8 cellular contexts compared by ENCODE assay signal in genomic region chr1:223081181-223081994, GRCh38.
DNase-seq lines count a peak whose midpoint lies in the region; ATAC-seq and TF ChIP-seq lines count a peak whose summit lies in the region.

No MANE protein-coding gene starts in this region.

- H3K27me3 ChIP-seq in GM23338 (ENCODE audit: insufficient read depth) (0 out of 2 replicates have a peak, but pooled peaks cover 11% of the 10 kb centered on the region), neural cell (ENCODE audit: insufficient read depth, low read depth, low read length) (no peaks in the 10 kb centered on the region)

- no peak for TF ChIP-seq EP300 in neural cell (conservative IDR thresholded peaks at IDR 0.05; ENCODE audit: poor library complexity, severe bottlenecking)

- ATAC-seq in GM23338 = peak; percentile 92
- peak; percentile 91 for ATAC-seq in activated T-helper 17 cell treated with anti-CD3 and anti-CD28 coated beads, Interleukin-2, amount 50 U/mL, for 72 hours (replicated peaks)
- peak; percentile 91 for ATAC-seq in stimulated activated naive CD8-positive, alpha-beta T cell treated with anti-CD3 and anti-CD28 coated beads, Interleukin-15, Interleukin-2, amounts not matched to agents 100 U/mL and 50 U/mL, for 24 hours

- peak; percentile 99 for TF ChIP-seq RAD21 in neural cell (conservative IDR thresholded peaks at IDR 0.05)

- H3K79me2 ChIP-seq in GM23338 (replicated peaks; ENCODE audit: insufficient read depth) (no peaks in the 10 kb centered on the region), neural cell (replicated peaks; ENCODE audit: insufficient read depth, low read length) (no peaks in the 10 kb centered on the region)

- no peak overlapping the region for H3K9ac ChIP-seq in neural cell (ENCODE audit: low read length)

- peak overlapping the region; percentile 28; the same call in 1 of the 2 replicates for H3K4me2 ChIP-seq in GM23338
- no peak overlapping the region for H3K4me2 ChIP-seq in neural cell (ENCODE audit: low read length)

- H3K27ac Mint-ChIP-seq in GM23338 = peak overlapping the region; percentile 82; the same call in 1 of the 2 replicates
- H3K27ac Mint-ChIP-seq in activated T-helper 17 cell treated with anti-CD3 and anti-CD28 coated beads, Interleukin-2, amount 50 U/mL, for 72 hours = peak overlapping the region; percentile 45

- no peaks in the 10 kb centered on the region for H3K36me3 Mint-ChIP-seq in GM23338 (ENCODE audit: low read depth)
- H3K36me3 Mint-ChIP-seq in activated T-helper 17 cell treated with anti-CD3 and anti-CD28 coated beads, Interleukin-2, amount 50 U/mL, for 72 hours (ENCODE audit: low read depth) = no peaks in the 10 kb centered on the region

- no peaks in the 10 kb centered on the region for H3K36me3 ChIP-seq in GM23338 (ENCODE audit: insufficient read depth)
- H3K36me3 ChIP-seq in KOPT-K1 (ENCODE audit: insufficient read depth, low read length) = no peaks in the 10 kb centered on the region
- H3K36me3 ChIP-seq in neural cell (ENCODE audit: insufficient read depth, low read length) = no peaks in the 10 kb centered on the region

- H2AFZ ChIP-seq in GM23338 (no peak overlapping the region), neural cell (ENCODE audit: low read depth, low read length) (no peak overlapping the region)

- H3K27ac ChIP-seq in GM23338 (ENCODE audit: low read depth) (no peak overlapping the region), KOPT-K1 (ENCODE audit: low read depth, low read length, poor library complexity, severe bottlenecking) (peak overlapping the region; percentile 32), neural cell (ENCODE audit: low read length) (peak overlapping the region; percentile 8)

- peaks cover 35% of the 10 kb centered on the region for H3K4me1 Mint-ChIP-seq in GM23338
- H3K4me1 Mint-ChIP-seq in activated T-helper 17 cell treated with anti-CD3 and anti-CD28 coated beads, Interleukin-2, amount 50 U/mL, for 72 hours = no peaks in the 10 kb centered on the region

- no peak overlapping the region for H3K4me3 ChIP-seq in GM23338
- peak overlapping the region; percentile 34 for H3K4me3 ChIP-seq in fibroblast of pulmonary artery (replicated peaks; ENCODE audit: low read depth, low read length)
- peak overlapping the region; percentile 40 for H3K4me3 ChIP-seq in neural cell (ENCODE audit: low read length)

- peak; percentile 93 for DNase-seq in Daoy (ENCODE audit: low read depth)
- DNase-seq in GM23338 (ENCODE audit: low spot score) = peak; percentile 98
- DNase-seq in RKO (ENCODE audit: low spot score) = peak; percentile 94
- DNase-seq in fibroblast of pulmonary artery (ENCODE audit: low read depth) = peak; percentile 93
- peak; percentile 80 for DNase-seq in stimulated activated naive CD8-positive, alpha-beta T cell treated with anti-CD3 and anti-CD28 coated beads, Interleukin-15, Interleukin-2, amounts not matched to agents 100 U/mL and 50 U/mL, for 24 hours

- no peaks in the 10 kb centered on the region for H3K9me3 ChIP-seq in KOPT-K1 (ENCODE audit: insufficient read depth, low read length, poor library complexity, severe bottlenecking)
- H3K9me3 ChIP-seq in neural cell (ENCODE audit: low read length) = no peaks in the 10 kb centered on the region

- H3K4me3 Mint-ChIP-seq in GM23338 = no peak overlapping the region
- H3K4me3 Mint-ChIP-seq in activated T-helper 17 cell treated with anti-CD3 and anti-CD28 coated beads, Interleukin-2, amount 50 U/mL, for 72 hours = peak overlapping the region; percentile 44

- H3F3A ChIP-seq in GM23338 (replicated peaks; ENCODE audit: low read depth) = no peaks in the 10 kb centered on the region
- H3F3A ChIP-seq in neural cell (ENCODE audit: insufficient read depth, low read length, poor library complexity, severe bottlenecking) = no peaks in the 10 kb centered on the region

- H3K4me1 ChIP-seq in GM23338 (ENCODE audit: insufficient read depth) = 0 out of 2 replicates have a peak, but pooled peaks cover 2% of the 10 kb centered on the region

- H4K20me1 ChIP-seq in GM23338 (replicated peaks; ENCODE audit: insufficient read depth) = no peaks in the 10 kb centered on the region
- H4K20me1 ChIP-seq in neural cell (ENCODE audit: insufficient read depth) = no peaks in the 10 kb centered on the region

- TF ChIP-seq CTCF in GM23338 (conservative IDR thresholded peaks at IDR 0.05; ENCODE audit: low read depth in 2 of 2) (peak; percentile 74 to 99), fibroblast of pulmonary artery (IDR thresholded peaks at IDR 0.05; ENCODE audit: low read length, missing control alignments) (peak; percentile 75), neural cell (IDR thresholded peaks at IDR 0.05; ENCODE audit: poor library complexity, severe bottlenecking) (peak; percentile 98)

- H3K9me2 ChIP-seq in GM23338 (ENCODE audit: insufficient read depth) (no peaks in the 10 kb centered on the region), neural cell (ENCODE audit: insufficient read depth, low read length) (no peaks in the 10 kb centered on the region)

- peaks cover 17% of the 10 kb centered on the region for H3K27me3 Mint-ChIP-seq in GM23338 (ENCODE audit: insufficient read depth, low read depth, poor library complexity)
- H3K27me3 Mint-ChIP-seq in activated T-helper 17 cell treated with anti-CD3 and anti-CD28 coated beads, Interleukin-2, amount 50 U/mL, for 72 hours = peaks cover 3% of the 10 kb centered on the region

- H3K9me3 Mint-ChIP-seq in GM23338 = no peaks in the 10 kb centered on the region
- H3K9me3 Mint-ChIP-seq in activated T-helper 17 cell treated with anti-CD3 and anti-CD28 coated beads, Interleukin-2, amount 50 U/mL, for 72 hours = no peaks in the 10 kb centered on the region

TF ChIP-seq in GM23338, 12 proteins besides CTCF, POLR2A, EP300 and RAD21 (continues in another document):
- no peak for TF ChIP-seq POLR2AphosphoS5 (IDR thresholded peaks at IDR 0.05; ENCODE audit: low read depth)
- peak; percentile 88 for TF ChIP-seq CREB1 (CRISPR knock-in tag; IDR thresholded peaks at IDR 0.05; ENCODE audit: low read depth)
- no peak for TF ChIP-seq STAT1 (IDR thresholded peaks at IDR 0.05; ENCODE audit: unreplicated experiment)
- no peak for TF ChIP-seq REST (IDR thresholded peaks at IDR 0.05; ENCODE audit: unreplicated experiment)
- TF ChIP-seq NANOG (IDR thresholded peaks at IDR 0.05; ENCODE audit: borderline replicate concordance) = no peak
- no peak for TF ChIP-seq EZH2 (IDR thresholded peaks at IDR 0.05; ENCODE audit: low read depth, unreplicated experiment)

TF ChIP-seq in neural cell, 6 proteins besides CTCF, POLR2A, EP300 and RAD21:
- TF ChIP-seq SMC3 (conservative IDR thresholded peaks at IDR 0.05; ENCODE audit: poor library complexity) = peak; percentile 100
- TF ChIP-seq REST (IDR thresholded peaks at IDR 0.05; ENCODE audit: borderline replicate concordance) = no peak
